ENCODE assay signal across 1 cellular context in the genomic region with DNA sequence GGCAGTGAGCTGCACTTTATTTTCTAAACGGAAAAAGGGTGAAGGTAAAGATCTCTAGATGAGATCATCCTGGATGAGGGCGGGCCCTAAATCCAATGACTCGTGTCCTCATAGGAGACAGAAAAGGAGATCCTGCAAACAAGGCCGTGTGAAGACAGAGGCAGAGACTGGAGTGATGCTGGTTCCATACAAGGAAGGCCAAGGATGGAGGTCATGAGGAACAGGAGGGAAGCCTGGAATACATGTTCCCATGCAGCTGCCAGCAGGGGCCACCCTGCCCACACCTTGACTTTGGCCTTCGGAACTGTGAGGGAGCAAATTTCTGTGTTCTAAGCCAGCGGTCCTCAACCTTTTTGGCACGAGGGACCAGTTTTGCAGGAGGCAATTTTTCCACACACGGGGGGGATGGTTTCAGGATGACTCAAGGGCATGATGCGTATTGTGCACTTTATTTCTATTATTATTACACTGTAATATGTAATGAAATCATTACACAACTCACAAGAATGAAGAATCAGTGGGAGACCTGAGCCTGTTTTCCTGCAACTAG.
A peak's percentile ranks its signal among the peaks of the same experiment; 100 is the strongest.
TF ChIP-seq lines count a peak whose summit lies in the region.

No MANE protein-coding gene starts in this region.

TF ChIP-seq in HepG2, 621 proteins besides CTCF, POLR2A, EP300 and RAD21 (continued from another document):
- TF ChIP-seq, protein P1, sequence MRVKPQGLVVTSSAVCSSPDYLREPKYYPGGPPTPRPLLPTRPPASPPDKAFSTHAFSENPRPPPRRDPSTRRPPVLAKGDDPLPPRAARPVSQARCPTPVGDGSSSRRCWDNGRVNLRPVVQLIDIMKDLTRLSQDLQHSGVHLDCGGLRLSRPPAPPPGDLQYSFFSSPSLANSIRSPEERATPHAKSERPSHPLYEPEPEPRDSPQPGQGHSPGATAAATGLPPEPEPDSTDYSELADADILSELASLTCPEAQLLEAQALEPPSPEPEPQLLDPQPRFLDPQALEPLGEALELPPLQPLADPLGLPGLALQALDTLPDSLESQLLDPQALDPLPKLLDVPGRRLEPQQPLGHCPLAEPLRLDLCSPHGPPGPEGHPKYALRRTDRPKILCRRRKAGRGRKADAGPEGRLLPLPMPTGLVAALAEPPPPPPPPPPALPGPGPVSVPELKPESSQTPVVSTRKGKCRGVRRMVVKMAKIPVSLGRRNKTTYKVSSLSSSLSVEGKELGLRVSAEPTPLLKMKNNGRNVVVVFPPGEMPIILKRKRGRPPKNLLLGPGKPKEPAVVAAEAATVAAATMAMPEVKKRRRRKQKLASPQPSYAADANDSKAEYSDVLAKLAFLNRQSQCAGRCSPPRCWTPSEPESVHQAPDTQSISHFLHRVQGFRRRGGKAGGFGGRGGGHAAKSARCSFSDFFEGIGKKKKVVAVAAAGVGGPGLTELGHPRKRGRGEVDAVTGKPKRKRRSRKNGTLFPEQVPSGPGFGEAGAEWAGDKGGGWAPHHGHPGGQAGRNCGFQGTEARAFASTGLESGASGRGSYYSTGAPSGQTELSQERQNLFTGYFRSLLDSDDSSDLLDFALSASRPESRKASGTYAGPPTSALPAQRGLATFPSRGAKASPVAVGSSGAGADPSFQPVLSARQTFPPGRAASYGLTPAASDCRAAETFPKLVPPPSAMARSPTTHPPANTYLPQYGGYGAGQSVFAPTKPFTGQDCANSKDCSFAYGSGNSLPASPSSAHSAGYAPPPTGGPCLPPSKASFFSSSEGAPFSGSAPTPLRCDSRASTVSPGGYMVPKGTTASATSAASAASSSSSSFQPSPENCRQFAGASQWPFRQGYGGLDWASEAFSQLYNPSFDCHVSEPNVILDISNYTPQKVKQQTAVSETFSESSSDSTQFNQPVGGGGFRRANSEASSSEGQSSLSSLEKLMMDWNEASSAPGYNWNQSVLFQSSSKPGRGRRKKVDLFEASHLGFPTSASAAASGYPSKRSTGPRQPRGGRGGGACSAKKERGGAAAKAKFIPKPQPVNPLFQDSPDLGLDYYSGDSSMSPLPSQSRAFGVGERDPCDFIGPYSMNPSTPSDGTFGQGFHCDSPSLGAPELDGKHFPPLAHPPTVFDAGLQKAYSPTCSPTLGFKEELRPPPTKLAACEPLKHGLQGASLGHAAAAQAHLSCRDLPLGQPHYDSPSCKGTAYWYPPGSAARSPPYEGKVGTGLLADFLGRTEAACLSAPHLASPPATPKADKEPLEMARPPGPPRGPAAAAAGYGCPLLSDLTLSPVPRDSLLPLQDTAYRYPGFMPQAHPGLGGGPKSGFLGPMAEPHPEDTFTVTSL (CRISPR knock-in tag; IDR thresholded peaks at IDR 0.05; ENCODE audit: borderline replicate concordance): peak; percentile 24; the same call in 1 of the 2 replicates
- TF ChIP-seq, protein P2, sequence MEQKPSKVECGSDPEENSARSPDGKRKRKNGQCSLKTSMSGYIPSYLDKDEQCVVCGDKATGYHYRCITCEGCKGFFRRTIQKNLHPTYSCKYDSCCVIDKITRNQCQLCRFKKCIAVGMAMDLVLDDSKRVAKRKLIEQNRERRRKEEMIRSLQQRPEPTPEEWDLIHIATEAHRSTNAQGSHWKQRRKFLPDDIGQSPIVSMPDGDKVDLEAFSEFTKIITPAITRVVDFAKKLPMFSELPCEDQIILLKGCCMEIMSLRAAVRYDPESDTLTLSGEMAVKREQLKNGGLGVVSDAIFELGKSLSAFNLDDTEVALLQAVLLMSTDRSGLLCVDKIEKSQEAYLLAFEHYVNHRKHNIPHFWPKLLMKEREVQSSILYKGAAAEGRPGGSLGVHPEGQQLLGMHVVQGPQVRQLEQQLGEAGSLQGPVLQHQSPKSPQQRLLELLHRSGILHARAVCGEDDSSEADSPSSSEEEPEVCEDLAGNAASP (CRISPR knock-in tag; IDR thresholded peaks at IDR 0.05; ENCODE audit: borderline replicate concordance): 0 out of 2 replicates have a peak, but pooled peaks have one; percentile 18
- TF ChIP-seq HDAC2 (CRISPR knock-in tag; IDR thresholded peaks at IDR 0.05) (0 out of 2 replicates have a peak, but pooled peaks have one; percentile 13), ELF3 (CRISPR knock-in tag; IDR thresholded peaks at IDR 0.05) (peak; percentile 38; the same call in 1 of the 2 replicates), SMC3 (IDR thresholded peaks at IDR 0.05; ENCODE audit: low read length) (peak; percentile 69), STAG1 (CRISPR knock-in tag; IDR thresholded peaks at IDR 0.05) (peak; percentile 90), KDM5B (CRISPR knock-in tag; IDR thresholded peaks at IDR 0.05; ENCODE audit: borderline replicate concordance) (peak; percentile 32; the same call in 1 of the 2 replicates), CBX2 (IDR thresholded peaks at IDR 0.05; ENCODE audit: low read depth, low read length) (no peak), CBX2 (CRISPR knock-in tag; IDR thresholded peaks at IDR 0.05; ENCODE audit: low read depth) (no peak), ZNF644 (CRISPR knock-in tag; IDR thresholded peaks at IDR 0.05; ENCODE audit: low read depth) (0 out of 2 replicates have a peak, but pooled peaks have one; percentile 11), FOSL2 (CRISPR knock-in tag; IDR thresholded peaks at IDR 0.05) (peak; percentile 78), MYNN (CRISPR knock-in tag; IDR thresholded peaks at IDR 0.05; ENCODE audit: low read depth) (no peak), LCORL (IDR thresholded peaks at IDR 0.05) (no peak), LCORL (CRISPR knock-in tag; IDR thresholded peaks at IDR 0.05) (0 out of 2 replicates have a peak, but pooled peaks have one; percentile 22), SOX6 (IDR thresholded peaks at IDR 0.05) (no peak), SOX6 (CRISPR knock-in tag; IDR thresholded peaks at IDR 0.05) (0 out of 2 replicates have a peak, but pooled peaks have one; percentile 9)
- TF ChIP-seq, protein P3, sequence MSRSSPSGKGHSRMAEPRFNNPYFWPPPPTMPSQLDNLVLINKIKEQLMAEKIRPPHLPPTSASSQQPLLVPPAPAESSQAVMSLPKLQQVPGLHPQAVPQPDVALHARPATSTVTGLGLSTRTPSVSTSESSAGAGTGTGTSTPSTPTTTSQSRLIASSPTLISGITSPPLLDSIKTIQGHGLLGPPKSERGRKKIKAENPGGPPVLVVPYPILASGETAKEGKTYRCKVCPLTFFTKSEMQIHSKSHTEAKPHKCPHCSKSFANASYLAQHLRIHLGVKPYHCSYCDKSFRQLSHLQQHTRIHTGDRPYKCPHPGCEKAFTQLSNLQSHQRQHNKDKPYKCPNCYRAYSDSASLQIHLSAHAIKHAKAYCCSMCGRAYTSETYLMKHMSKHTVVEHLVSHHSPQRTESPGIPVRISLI (CRISPR knock-in tag; IDR thresholded peaks at IDR 0.05; ENCODE audit: borderline replicate concordance): no peak
- TF ChIP-seq, protein P4, sequence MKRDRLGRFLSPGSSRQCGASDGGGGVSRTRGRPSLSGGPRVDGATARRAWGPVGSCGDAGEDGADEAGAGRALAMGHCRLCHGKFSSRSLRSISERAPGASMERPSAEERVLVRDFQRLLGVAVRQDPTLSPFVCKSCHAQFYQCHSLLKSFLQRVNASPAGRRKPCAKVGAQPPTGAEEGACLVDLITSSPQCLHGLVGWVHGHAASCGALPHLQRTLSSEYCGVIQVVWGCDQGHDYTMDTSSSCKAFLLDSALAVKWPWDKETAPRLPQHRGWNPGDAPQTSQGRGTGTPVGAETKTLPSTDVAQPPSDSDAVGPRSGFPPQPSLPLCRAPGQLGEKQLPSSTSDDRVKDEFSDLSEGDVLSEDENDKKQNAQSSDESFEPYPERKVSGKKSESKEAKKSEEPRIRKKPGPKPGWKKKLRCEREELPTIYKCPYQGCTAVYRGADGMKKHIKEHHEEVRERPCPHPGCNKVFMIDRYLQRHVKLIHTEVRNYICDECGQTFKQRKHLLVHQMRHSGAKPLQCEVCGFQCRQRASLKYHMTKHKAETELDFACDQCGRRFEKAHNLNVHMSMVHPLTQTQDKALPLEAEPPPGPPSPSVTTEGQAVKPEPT (CRISPR knock-in tag; IDR thresholded peaks at IDR 0.05; ENCODE audit: low read depth): no peak
- TF ChIP-seq, protein P5, sequence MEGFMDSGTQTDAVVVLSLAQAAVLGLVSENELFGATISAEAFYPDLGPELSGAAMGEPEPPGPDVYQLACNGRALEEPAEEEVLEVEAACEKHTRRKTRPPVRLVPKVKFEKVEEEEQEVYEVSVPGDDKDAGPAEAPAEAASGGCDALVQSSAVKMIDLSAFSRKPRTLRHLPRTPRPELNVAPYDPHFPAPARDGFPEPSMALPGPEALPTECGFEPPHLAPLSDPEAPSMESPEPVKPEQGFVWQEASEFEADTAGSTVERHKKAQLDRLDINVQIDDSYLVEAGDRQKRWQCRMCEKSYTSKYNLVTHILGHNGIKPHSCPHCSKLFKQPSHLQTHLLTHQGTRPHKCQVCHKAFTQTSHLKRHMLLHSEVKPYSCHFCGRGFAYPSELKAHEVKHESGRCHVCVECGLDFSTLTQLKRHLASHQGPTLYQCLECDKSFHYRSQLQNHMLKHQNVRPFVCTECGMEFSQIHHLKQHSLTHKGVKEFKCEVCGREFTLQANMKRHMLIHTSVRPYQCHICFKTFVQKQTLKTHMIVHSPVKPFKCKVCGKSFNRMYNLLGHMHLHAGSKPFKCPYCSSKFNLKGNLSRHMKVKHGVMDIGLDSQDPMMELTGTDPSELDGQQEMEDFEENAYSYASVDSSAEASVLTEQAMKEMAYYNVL (CRISPR knock-in tag; IDR thresholded peaks at IDR 0.05; ENCODE audit: borderline replicate concordance): no peak
